Comparison of ENCODE assay signal across 23 cellular contexts in the genomic region with DNA sequence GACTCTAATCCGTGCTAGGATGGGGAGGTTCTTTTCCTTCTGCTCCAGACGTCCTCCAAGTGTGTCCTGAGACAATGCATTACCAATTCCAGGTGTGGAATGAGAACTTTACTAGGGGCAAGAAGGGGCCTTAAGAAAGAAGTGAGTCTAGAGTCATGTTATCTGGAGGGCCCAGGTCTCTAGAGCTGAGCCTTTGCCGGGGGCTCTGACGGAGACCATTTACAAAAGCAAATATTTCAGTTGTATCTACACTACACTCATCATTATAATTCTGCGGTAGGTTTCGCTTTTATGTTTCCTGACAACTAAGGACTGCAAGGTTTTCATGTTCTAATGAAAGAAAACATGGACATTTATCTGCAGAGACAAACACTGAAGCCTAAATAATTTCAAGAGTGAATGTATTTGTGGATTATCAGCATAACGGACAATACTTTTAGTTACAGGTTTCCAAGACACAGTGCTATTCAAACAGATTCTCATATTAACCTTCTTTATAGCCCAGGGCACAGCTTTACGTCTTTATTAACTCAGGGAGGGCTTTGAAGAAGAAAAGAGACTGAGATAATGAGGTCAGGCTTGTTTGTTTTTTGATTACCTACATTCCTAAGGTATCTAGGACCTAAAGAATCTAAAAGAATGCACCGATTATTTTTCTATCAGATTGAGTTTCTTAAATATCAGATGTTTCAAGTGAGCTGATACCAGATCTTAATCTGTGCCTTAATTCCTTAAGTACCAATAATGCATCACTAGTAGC. TPM values are rescaled to one million over a fixed set of nuclear protein-coding genes. Genes with fewer than 3 reads are reported as not detected.
A peak's percentile ranks its signal among the peaks of the same experiment; 100 is the strongest.
DNase-seq lines count a peak whose midpoint lies in the region; ATAC-seq and TF ChIP-seq lines count a peak whose summit lies in the region.
"Had no signal": no experiment of that assay in that cellular context is flagged by ENCODE, and none has a peak within 500 bp of the region (broad histone marks: within the 10 kb centered on the region; RNA-seq: fewer than 3 reads in every experiment).

No MANE protein-coding gene starts in this region.

- no peaks in the 10 kb centered on the region for H3K9me2 ChIP-seq in hepatocyte (replicated peaks; ENCODE audit: insufficient read depth)
- H3K9me2 ChIP-seq: SK-N-SH had no signal

- peaks cover 15% of the 10 kb centered on the region for H3K4me1 ChIP-seq in ACC112 (ENCODE audit: control insufficient read depth, insufficient read depth, low read length, unreplicated experiment)
- no peaks in the 10 kb centered on the region for H3K4me1 ChIP-seq in HUES6 (ENCODE audit: control insufficient read depth, insufficient read depth, low read length)
- no peaks in the 10 kb centered on the region for H3K4me1 ChIP-seq in hepatocyte (ENCODE audit: insufficient read depth)
- no peaks in the 10 kb centered on the region for H3K4me1 ChIP-seq in sigmoid colon

- 37% methylated on average over 9 of the region's 9 CpGs for WGBS in hepatocyte (ENCODE audit: low lambda C conversion rate, missing lambda C conversion rate)
- 35 to 68% methylated on average over 9 of the region's 9 CpGs for WGBS in sigmoid colon, 2 donors

- DNase-seq in hepatocyte (ENCODE audit: low spot score) (no peak), sigmoid colon (peak; percentile 19), DMS79 treated with DMSO at 0.1 percent for 48 hours (lab: John Stamatoyannopoulos, UW) (no peak)
- DNase-seq: 8988T; DMS53; H7; NCI-H1092 treated with DMSO at 0.1 percent for 48 hours; NCI-H1436; NCI-H187; NCI-H2081 treated with DMSO at 0.1 percent for 48 hours; NCI-H2171 treated with DMSO at 0.1 percent for 48 hours; NCI-H524; NCI-H748 treated with DMSO at 0.1 percent for 48 hours; NK-92 treated with Interleukin-12 subunit alpha and Interleukin-12 subunit beta, amount 100 ng/mL, for 24 hours; PC-3; SK-N-SH had no signal

- TF ChIP-seq EP300 in sigmoid colon (IDR thresholded peaks at IDR 0.05) = no peak

- no peak overlapping the region for H3K9ac ChIP-seq in HUES6 (ENCODE audit: low read length)
- H3K9ac ChIP-seq: GM23248, KMS-11, SK-N-SH had no signal

- no peaks in the 10 kb centered on the region for H3K9me3 ChIP-seq in HUES6 (ENCODE audit: control insufficient read depth, insufficient read depth, low read depth, low read length)
- H3K9me3 ChIP-seq in hepatocyte (ENCODE audit: low read depth) = no peaks in the 10 kb centered on the region
- no peaks in the 10 kb centered on the region for H3K9me3 ChIP-seq in sigmoid colon
- H3K9me3 ChIP-seq: SK-N-SH had no signal

- H3K79me2 ChIP-seq in ACC112 (ENCODE audit: control insufficient read depth, insufficient read depth, low read length, unreplicated experiment) (no peaks in the 10 kb centered on the region), hepatocyte (no peaks in the 10 kb centered on the region)

- intact Hi-C loops in sigmoid colon (cut with DNase I) = no loop called here

- H3K4me2 ChIP-seq in hepatocyte = peak overlapping the region; percentile 22
- H3K4me2 ChIP-seq: KMS-11, SK-N-SH had no signal

- H3K36me3 ChIP-seq in ACC112 (ENCODE audit: insufficient read depth, low read length) (no peaks in the 10 kb centered on the region), HUES6 (ENCODE audit: control insufficient read depth, insufficient read depth, low read length) (no peaks in the 10 kb centered on the region), hepatocyte (replicated peaks; ENCODE audit: insufficient read depth, low read depth) (no peaks in the 10 kb centered on the region), sigmoid colon (no peaks in the 10 kb centered on the region)

- TF ChIP-seq POLR2A in sigmoid colon (IDR thresholded peaks at IDR 0.05) = no peak

- ATAC-seq in HG02642 (IDR thresholded peaks at IDR 0.05; ENCODE audit: poor library complexity, unreplicated experiment) (no peak), GM21360 (IDR thresholded peaks at IDR 0.05; ENCODE audit: unreplicated experiment) (no peak)
- ATAC-seq: PC-3 had no signal

- H3K27ac ChIP-seq in ACC112 (ENCODE audit: low read depth, low read length) (0 out of 2 replicates have a peak overlapping the region, but pooled peaks have one; percentile 4), HUES6 (ENCODE audit: low read depth, low read length) (peak overlapping the region; percentile 16; the same call in 1 of the 2 replicates), hepatocyte (peak overlapping the region; percentile 22), sigmoid colon (no peak overlapping the region)
- H3K27ac ChIP-seq: GM23248, KMS-11 had no signal

- H2AFZ ChIP-seq in ACC112 (ENCODE audit: low read length, unreplicated experiment) = peak overlapping the region; percentile 72
- no peak overlapping the region for H2AFZ ChIP-seq in hepatocyte
- H2AFZ ChIP-seq: GM23248 had no signal

- peaks cover 3% of the 10 kb centered on the region; the same call in 1 of the 2 replicates for H3K27me3 ChIP-seq in ACC112 (ENCODE audit: insufficient read depth, low read length)
- H3K27me3 ChIP-seq in HUES6 (ENCODE audit: control insufficient read depth, insufficient read depth, low read length) = no peaks in the 10 kb centered on the region
- H3K27me3 ChIP-seq in hepatocyte = no peaks in the 10 kb centered on the region
- no peaks in the 10 kb centered on the region for H3K27me3 ChIP-seq in sigmoid colon

- H3K4me3 ChIP-seq in ACC112 (ENCODE audit: low read depth, low read length) (no peak overlapping the region), HUES6 (ENCODE audit: low read depth, low read length) (no peak overlapping the region), hepatocyte (no peak overlapping the region), sigmoid colon (no peak overlapping the region)
- H3K4me3 ChIP-seq: GM23248 had no signal

- TF ChIP-seq CTCF in hepatocyte (IDR thresholded peaks at IDR 0.05; ENCODE audit: poor library complexity) (no peak), sigmoid colon (IDR thresholded peaks at IDR 0.05) (no peak)

- no peaks in the 10 kb centered on the region for H4K20me1 ChIP-seq in hepatocyte (ENCODE audit: insufficient read depth, poor library complexity, severe bottlenecking)

RNA-seq across cellular contexts. Expression of a gene that starts 14.9 kb away (rescaled TPM):
- total RNA-seq in hepatocyte = 50.3 and 52.7 TPM in 2 replicates
- 27.7 and 29.0 TPM in 2 replicates for polyA plus RNA-seq in hepatocyte
- total RNA-seq in sigmoid colon = 1 to 10 TPM in 1 of 4 donors, under 1 TPM in 3; 0.27 to 1.4 (median 0.69) TPM
- polyA plus RNA-seq in sigmoid colon = 10 to 100 TPM in 1 of 3 donors, 1 to 10 TPM in 2; 1.8 to 19.2 (median 7.2) TPM
- total RNA-seq: PC-3 had no signal
- polyA plus RNA-seq: IgD-negative memory B cell had no signal

Comparison
In these comparisons a context has a peak if more than half of its experiments do, and no peak if none do; other contexts are left out.
1. H3K27ac ChIP-seq: peak in ACC112 (single experiment), HUES6 (single experiment) and hepatocyte (single experiment); none in sigmoid colon (0 of 4).
2. RNA of a gene that starts 14.9 kb away (total RNA-seq): 50.3 to 52.7 TPM in hepatocyte; 0.27 to 1.4 TPM in sigmoid colon; every median in the first group is over 10 times any median in the second.